ENCODE assay signal across 16 cellular contexts in the genomic region with DNA sequence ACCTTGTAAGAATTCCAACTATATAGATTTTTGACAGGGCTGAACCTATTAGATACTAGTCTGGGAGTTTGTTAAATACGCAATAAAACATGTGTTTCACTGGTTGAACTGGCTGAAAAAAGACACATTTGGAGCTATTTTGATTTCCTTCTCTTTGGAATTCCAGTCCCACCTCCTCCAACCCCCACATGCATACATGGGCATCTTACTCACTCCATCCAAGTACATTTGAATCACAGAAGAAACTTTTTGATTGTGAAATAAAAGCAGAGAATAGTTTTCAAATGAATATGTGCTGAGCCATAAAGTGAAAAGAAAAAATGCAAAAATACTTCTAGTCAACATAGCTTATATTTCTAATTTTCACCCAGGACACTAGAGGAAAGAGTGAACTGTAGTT. TPM values are rescaled to one million over a fixed set of nuclear protein-coding genes. Genes with fewer than 3 reads are reported as not detected.
DNase-seq lines count a peak whose midpoint lies in the region; ATAC-seq and TF ChIP-seq lines count a peak whose summit lies in the region.
"Had no signal": no experiment of that assay in that cellular context is flagged by ENCODE, and none has a peak within 500 bp of the region (broad histone marks: within the 10 kb centered on the region; RNA-seq: fewer than 3 reads in every experiment).

No MANE protein-coding gene starts in this region.

- POLR2A ChIA-PET in SK-N-SH (lab: Yijun Ruan, JAX), result no interaction called here

- no peak overlapping the region for H3K9ac ChIP-seq in SK-N-SH

- ATAC-seq in GM23338, result no peak
- ATAC-seq: CD8-positive, alpha-beta T cell; mucosa of descending colon had no signal

- H3K27ac ChIP-seq in SK-N-SH (ENCODE audit: low read depth in 2 of 2, low read length in 1 of 2) (peak overlapping the region in 1 of 2 experiments; percentile 74; a peak in 2 of 4 replicates), testis (no peak overlapping the region), GM23338 (ENCODE audit: low read depth) (no peak overlapping the region)

- no peak for TF ChIP-seq POLR2A in testis (IDR thresholded peaks at IDR 0.05)

- no peaks in the 10 kb centered on the region for H3K9me3 Mint-ChIP-seq in osteocyte (ENCODE audit: unreplicated experiment)
- H3K9me3 Mint-ChIP-seq in GM23338, result no peaks in the 10 kb centered on the region
- H3K9me3 Mint-ChIP-seq: brain; CD8-positive, alpha-beta T cell had no signal

- H4K20me1 ChIP-seq in SK-N-SH (ENCODE audit: insufficient read depth) (no peaks in the 10 kb centered on the region), GM23338 (replicated peaks; ENCODE audit: insufficient read depth) (no peaks in the 10 kb centered on the region)

- TF ChIP-seq CTCF in SK-N-SH (IDR thresholded peaks at IDR 0.05), result no peak
- no peak for TF ChIP-seq CTCF in osteocyte (IDR thresholded peaks at IDR 0.05)
- no peak for TF ChIP-seq CTCF in testis (IDR thresholded peaks at IDR 0.05)
- TF ChIP-seq CTCF in GM23338 (conservative IDR thresholded peaks at IDR 0.05; ENCODE audit: low read depth in 2 of 2), result no peak

- H3K27me3 ChIP-seq in SK-N-SH (ENCODE audit: insufficient read depth) (no peaks in the 10 kb centered on the region), testis (no peaks in the 10 kb centered on the region), GM23338 (ENCODE audit: insufficient read depth) (no peaks in the 10 kb centered on the region)

- H3K4me1 ChIP-seq in SK-N-SH (ENCODE audit: control insufficient read depth in 1 of 2, insufficient read depth in 2 of 2, low read depth in 1 of 2, low read length in 1 of 2) (peaks cover 9 to 13% of the 10 kb centered on the region in 2 experiments; a peak in 3 of 4 replicates), testis (no peaks in the 10 kb centered on the region), GM23338 (ENCODE audit: insufficient read depth) (no peaks in the 10 kb centered on the region)

- H3K9me3 ChIP-seq in SK-N-SH, result no peaks in the 10 kb centered on the region
- no peaks in the 10 kb centered on the region for H3K9me3 ChIP-seq in testis
- H3K9me3 ChIP-seq: mucosa of descending colon had no signal

- no peaks in the 10 kb centered on the region for H3K36me3 ChIP-seq in SK-N-SH (replicated peaks in 1 of 2; ENCODE audit: control insufficient read depth in 1 of 2, insufficient read depth in 2 of 2, low read length in 1 of 2)
- no peaks in the 10 kb centered on the region for H3K36me3 ChIP-seq in testis (ENCODE audit: low read depth, missing control alignments)
- no peaks in the 10 kb centered on the region for H3K36me3 ChIP-seq in GM23338 (ENCODE audit: insufficient read depth)

- H3K27ac Mint-ChIP-seq in osteocyte (ENCODE audit: unreplicated experiment), result peak overlapping the region; percentile 82
- H3K27ac Mint-ChIP-seq in GM23338, result no peak overlapping the region; the same call in 1 of the 2 replicates
- H3K27ac Mint-ChIP-seq: brain; CD8-positive, alpha-beta T cell had no signal

- H3K27me3 Mint-ChIP-seq in osteocyte (ENCODE audit: unreplicated experiment), result no peaks in the 10 kb centered on the region
- H3K27me3 Mint-ChIP-seq in GM23338 (ENCODE audit: insufficient read depth, low read depth, poor library complexity), result peaks cover 2% of the 10 kb centered on the region
- H3K27me3 Mint-ChIP-seq: brain had no signal

- CTCF ChIA-PET in SK-N-SH (lab: Yijun Ruan, JAX), result no interaction called here

- H3K4me3 ChIP-seq in SK-N-SH (ENCODE audit: low read depth in 2 of 2, low read length in 1 of 2) (no peak overlapping the region), testis (no peak overlapping the region), GM23338 (no peak overlapping the region)
- H3K4me3 ChIP-seq: mucosa of descending colon had no signal

- TF ChIP-seq EP300 in SK-N-SH (IDR thresholded peaks at IDR 0.05; ENCODE audit: borderline replicate concordance in 1 of 2, low read depth in 1 of 2, low read length in 1 of 2), result peak in 1 of 2 experiments; percentile 39; a peak in 1 of 4 replicates

- H2AFZ ChIP-seq in SK-N-SH (ENCODE audit: low read depth) (peak overlapping the region; percentile 46; the same call in 1 of the 2 replicates), GM23338 (no peak overlapping the region)

- H3K79me2 ChIP-seq in SK-N-SH (ENCODE audit: insufficient read depth) (no peaks in the 10 kb centered on the region), GM23338 (replicated peaks; ENCODE audit: insufficient read depth) (no peaks in the 10 kb centered on the region)

- peaks cover 36% of the 10 kb centered on the region for H3K4me1 Mint-ChIP-seq in osteocyte (ENCODE audit: unreplicated experiment)
- H3K4me1 Mint-ChIP-seq in GM23338, result peaks cover 5% of the 10 kb centered on the region; the same call in 2 of the 3 replicates

- DNase-seq in EH (ENCODE audit: low read depth) (peak; percentile 97), SK-N-SH (no peak), fibroblast of gingiva (ENCODE audit: low read depth) (peak; percentile 94), osteocyte (ENCODE audit: extremely low spot score, unreplicated experiment) (no peak), testis (no peak), GM23338 (ENCODE audit: low spot score) (no peak), posterior vena cava (ENCODE audit: low spot score) (no peak), NCI-H446 (lab: John Stamatoyannopoulos, UW) (no peak)
- DNase-seq: activated CD4-positive, alpha-beta T cell treated with anti-CD3 and anti-CD28 coated beads, Interleukin-2, amount 50 U/mL, for 4 hours; CD8-positive, alpha-beta T cell; mucosa of descending colon; NCI-H1694; NCI-H526 treated with DMSO at 0.1 percent for 48 hours; stimulated activated CD4-positive, alpha-beta T cell treated with anti-CD3 and anti-CD28 coated beads, Interleukin-4, amount 100 ng/mL, for 4 hours; stimulated activated naive CD4-positive, alpha-beta T cell had no signal

- H3K36me3 Mint-ChIP-seq in osteocyte (ENCODE audit: unreplicated experiment) (no peaks in the 10 kb centered on the region), GM23338 (ENCODE audit: low read depth) (no peaks in the 10 kb centered on the region)
- H3K36me3 Mint-ChIP-seq: brain; CD8-positive, alpha-beta T cell had no signal

- 58% methylated on average over 1 of the region's 1 CpG for WGBS in SK-N-SH (ENCODE audit: low lambda C conversion rate)
- WGBS in testis, 2 donors, result 74 to 94% methylated on average over 1 of the region's 1 CpG

- intact Hi-C loops in testis (cut with DNase I; ENCODE audit: low total_unique reads), result no loop called here
- intact Hi-C loops in posterior vena cava (cut with DNase I), result no loop called here

- H3F3A ChIP-seq in SK-N-SH (replicated peaks; ENCODE audit: insufficient read depth), result peaks cover 23% of the 10 kb centered on the region
- H3F3A ChIP-seq in GM23338 (replicated peaks; ENCODE audit: low read depth), result no peaks in the 10 kb centered on the region

- H3K9me2 ChIP-seq in SK-N-SH (no peaks in the 10 kb centered on the region), GM23338 (ENCODE audit: insufficient read depth) (0 out of 2 replicates have a peak, but pooled peaks cover 2% of the 10 kb centered on the region)

- TF ChIP-seq RAD21 in SK-N-SH (IDR thresholded peaks at IDR 0.05; ENCODE audit: low read length), result no peak

- H3K4me3 Mint-ChIP-seq in osteocyte (ENCODE audit: unreplicated experiment) (no peak overlapping the region), GM23338 (no peak overlapping the region)
- H3K4me3 Mint-ChIP-seq: brain; CD8-positive, alpha-beta T cell had no signal

- H3K4me2 ChIP-seq in SK-N-SH (no peak overlapping the region), GM23338 (no peak overlapping the region)

TF ChIP-seq in SK-N-SH, 30 proteins besides CTCF, POLR2A, EP300 and RAD21 (continues in another document):
- TF ChIP-seq FOSL2 (IDR thresholded peaks at IDR 0.05; ENCODE audit: borderline replicate concordance, low read depth), result peak; percentile 60; the same call in 1 of the 2 replicates
- TF ChIP-seq, protein P1, sequence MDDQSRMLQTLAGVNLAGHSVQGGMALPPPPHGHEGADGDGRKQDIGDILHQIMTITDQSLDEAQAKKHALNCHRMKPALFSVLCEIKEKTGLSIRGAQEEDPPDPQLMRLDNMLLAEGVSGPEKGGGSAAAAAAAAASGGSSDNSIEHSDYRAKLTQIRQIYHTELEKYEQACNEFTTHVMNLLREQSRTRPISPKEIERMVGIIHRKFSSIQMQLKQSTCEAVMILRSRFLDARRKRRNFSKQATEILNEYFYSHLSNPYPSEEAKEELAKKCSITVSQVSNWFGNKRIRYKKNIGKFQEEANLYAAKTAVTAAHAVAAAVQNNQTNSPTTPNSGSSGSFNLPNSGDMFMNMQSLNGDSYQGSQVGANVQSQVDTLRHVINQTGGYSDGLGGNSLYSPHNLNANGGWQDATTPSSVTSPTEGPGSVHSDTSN (IDR thresholded peaks at IDR 0.05), result 0 out of 2 replicates have a peak, but pooled peaks have one; percentile 10
- peak; percentile 50 for TF ChIP-seq TCF12 (IDR thresholded peaks at IDR 0.05)
- TF ChIP-seq CHD2 (IDR thresholded peaks at IDR 0.05; ENCODE audit: low read length, partially characterized antibody), result no peak
- TF ChIP-seq NFIC (IDR thresholded peaks at IDR 0.05; ENCODE audit: borderline replicate concordance), result 0 out of 2 replicates have a peak, but pooled peaks have one; percentile 21

TF ChIP-seq in GM23338, 12 proteins besides CTCF, POLR2A, EP300 and RAD21 (continues in another document):
- no peak for TF ChIP-seq EZH2phosphoT487 (IDR thresholded peaks at IDR 0.05; ENCODE audit: unreplicated experiment)
- no peak for TF ChIP-seq STAT1 (IDR thresholded peaks at IDR 0.05; ENCODE audit: unreplicated experiment)
- no peak for TF ChIP-seq ETS1 (IDR thresholded peaks at IDR 0.05)
- TF ChIP-seq EZH2 (IDR thresholded peaks at IDR 0.05; ENCODE audit: low read depth, unreplicated experiment), result no peak
- TF ChIP-seq ZNF114 (CRISPR knock-in tag; IDR thresholded peaks at IDR 0.05), result no peak
- TF ChIP-seq ZNF331 (CRISPR knock-in tag; IDR thresholded peaks at IDR 0.05; ENCODE audit: low read depth), result no peak
- no peak for TF ChIP-seq POLR2AphosphoS5 (IDR thresholded peaks at IDR 0.05; ENCODE audit: low read depth)

RNA-seq across cellular contexts. Expression of gene STXBP5, which starts 33.9 kb away (rescaled TPM):
- polyA plus RNA-seq in SK-N-SH (2012; rRNA removed) (9.9 and 12.0 TPM in 2 replicates), testis (ENCODE audit: insufficient read depth, low read depth, low replicate concordance) (43.5 TPM), GM23338 (2016; fragmentation: Nextera tagmentation; extraction: Ambion mirVana) (3.0 and 3.9 TPM in 2 replicates)
- 9.5 and 9.6 TPM in 2 replicates for polyA plus RNA-seq in SK-N-SH (2012; cell fraction: cytosol; rRNA removed)
- 24.0 and 33.9 TPM in 2 replicates for polyA plus RNA-seq in SK-N-SH (2012; cell fraction: nucleus; rRNA removed)
- total RNA-seq in osteocyte (32.2 and 34.8 TPM in 2 replicates), testis (10 to 100 TPM; 29.9 to 47.4 TPM), posterior vena cava (10 to 100 TPM; 21.6 to 30.0 TPM)
- 12.9 and 17.8 TPM in 2 replicates for total RNA-seq in GM23338 (2014; rRNA removed; shearing (Covaris generic))

Comparison
In these comparisons a context has a peak if more than half of its experiments do, and no peak if none do; other contexts are left out.
1. DNase-seq: peak in EH (single experiment) and fibroblast of gingiva (single experiment); none in SK-N-SH (single experiment), osteocyte (single experiment), testis (single experiment), GM23338 (single experiment), posterior vena cava (single experiment) and NCI-H446 (0 of 2).